Comparison of ENCODE assay signal across 2 cellular contexts in the genomic region with DNA sequence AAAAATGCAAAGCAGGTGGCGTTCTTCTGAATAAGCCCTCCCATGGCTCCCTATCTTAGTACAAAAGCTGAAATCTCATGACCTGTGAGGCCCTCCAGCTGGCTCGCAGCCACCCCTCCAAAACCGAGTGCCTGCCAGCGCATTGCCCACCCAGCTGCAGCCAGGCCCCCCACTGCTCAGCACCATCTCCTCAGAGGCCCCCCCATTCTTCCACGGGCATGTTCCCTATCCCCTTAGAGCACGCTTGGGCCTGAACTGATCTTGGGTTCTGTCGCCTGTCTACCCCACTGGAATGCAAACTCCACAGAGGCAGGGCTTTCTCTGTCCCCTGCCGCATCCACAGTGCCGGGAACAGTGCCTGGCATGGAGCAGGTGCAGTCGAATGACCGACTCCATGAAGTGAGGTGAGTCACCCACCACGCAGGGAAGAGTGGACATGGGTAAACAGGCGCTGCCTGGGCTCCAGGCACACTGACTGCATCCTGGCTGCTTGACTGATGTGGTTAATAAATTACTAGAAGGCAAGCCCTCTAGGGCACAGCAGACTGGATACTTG.
A peak's percentile ranks its signal among the peaks of the same experiment; 100 is the strongest.
TF ChIP-seq lines count a peak whose summit lies in the region.

No MANE protein-coding gene starts in this region.

TF ChIP-seq in A549, 52 proteins besides CTCF, POLR2A, EP300 and RAD21:
- TF ChIP-seq MYC (IDR thresholded peaks at IDR 0.05; ENCODE audit: borderline replicate concordance, low read length) (no peak), FOSL2 (IDR thresholded peaks at IDR 0.05) (no peak), FOSL2 (CRISPR knock-in tag; IDR thresholded peaks at IDR 0.05) (peak; percentile 81), JUNB (IDR thresholded peaks at IDR 0.05) (peak; percentile 18; the same call in 1 of the 2 replicates), NPAS2 (CRISPR knock-in tag; IDR thresholded peaks at IDR 0.05; ENCODE audit: borderline replicate concordance) (no peak)
- TF ChIP-seq, protein P1, sequence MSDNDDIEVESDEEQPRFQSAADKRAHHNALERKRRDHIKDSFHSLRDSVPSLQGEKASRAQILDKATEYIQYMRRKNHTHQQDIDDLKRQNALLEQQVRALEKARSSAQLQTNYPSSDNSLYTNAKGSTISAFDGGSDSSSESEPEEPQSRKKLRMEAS (IDR thresholded peaks at IDR 0.05) = peak; percentile 40; the same call in 1 of the 2 replicates

TF ChIP-seq in HepG2, 621 proteins besides CTCF, POLR2A, EP300 and RAD21 (continues in another document):
- TF ChIP-seq, protein P2, sequence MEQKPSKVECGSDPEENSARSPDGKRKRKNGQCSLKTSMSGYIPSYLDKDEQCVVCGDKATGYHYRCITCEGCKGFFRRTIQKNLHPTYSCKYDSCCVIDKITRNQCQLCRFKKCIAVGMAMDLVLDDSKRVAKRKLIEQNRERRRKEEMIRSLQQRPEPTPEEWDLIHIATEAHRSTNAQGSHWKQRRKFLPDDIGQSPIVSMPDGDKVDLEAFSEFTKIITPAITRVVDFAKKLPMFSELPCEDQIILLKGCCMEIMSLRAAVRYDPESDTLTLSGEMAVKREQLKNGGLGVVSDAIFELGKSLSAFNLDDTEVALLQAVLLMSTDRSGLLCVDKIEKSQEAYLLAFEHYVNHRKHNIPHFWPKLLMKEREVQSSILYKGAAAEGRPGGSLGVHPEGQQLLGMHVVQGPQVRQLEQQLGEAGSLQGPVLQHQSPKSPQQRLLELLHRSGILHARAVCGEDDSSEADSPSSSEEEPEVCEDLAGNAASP (CRISPR knock-in tag; IDR thresholded peaks at IDR 0.05; ENCODE audit: borderline replicate concordance) = no peak
- TF ChIP-seq KDM5B (CRISPR knock-in tag; IDR thresholded peaks at IDR 0.05; ENCODE audit: borderline replicate concordance) (no peak), ZNF572 (CRISPR knock-in tag; IDR thresholded peaks at IDR 0.05) (no peak), ZNF331 (CRISPR knock-in tag; IDR thresholded peaks at IDR 0.05) (0 out of 2 replicates have a peak, but pooled peaks have one; percentile 22), ISL2 (CRISPR knock-in tag; IDR thresholded peaks at IDR 0.05) (no peak), SNRNP70 (IDR thresholded peaks at IDR 0.05; ENCODE audit: low read depth, low read length) (no peak), MTF2 (CRISPR knock-in tag; IDR thresholded peaks at IDR 0.05; ENCODE audit: borderline replicate concordance) (no peak), HOXA7 (CRISPR knock-in tag; IDR thresholded peaks at IDR 0.05) (no peak), SP4 (CRISPR knock-in tag; IDR thresholded peaks at IDR 0.05) (no peak), YEATS2 (CRISPR knock-in tag; IDR thresholded peaks at IDR 0.05; ENCODE audit: borderline replicate concordance) (no peak), DMAP1 (CRISPR knock-in tag; IDR thresholded peaks at IDR 0.05) (no peak), GATAD2A (CRISPR knock-in tag; IDR thresholded peaks at IDR 0.05) (peak; percentile 53; the same call in 1 of the 2 replicates), TBL1XR1 (IDR thresholded peaks at IDR 0.05; ENCODE audit: borderline replicate concordance, low read length, partially characterized antibody) (no peak), AGO1 (IDR thresholded peaks at IDR 0.05; ENCODE audit: low read depth, low read length, poor library complexity, severe bottlenecking) (no peak), ZSCAN9 (CRISPR knock-in tag; IDR thresholded peaks at IDR 0.05; ENCODE audit: borderline replicate concordance) (no peak), ZNF30 (CRISPR knock-in tag; IDR thresholded peaks at IDR 0.05) (no peak), FOSL2 (CRISPR knock-in tag; IDR thresholded peaks at IDR 0.05) (peak; percentile 98), ZNF709 (CRISPR knock-in tag; IDR thresholded peaks at IDR 0.05) (no peak), ZNF101 (CRISPR knock-in tag; IDR thresholded peaks at IDR 0.05; ENCODE audit: borderline replicate concordance, low read depth) (no peak), FOXP1 (IDR thresholded peaks at IDR 0.05) (no peak), FOXP1 (CRISPR knock-in tag; IDR thresholded peaks at IDR 0.05) (peak; percentile 53; the same call in 1 of the 2 replicates), ZNF232 (CRISPR knock-in tag; IDR thresholded peaks at IDR 0.05; ENCODE audit: borderline replicate concordance) (no peak), SMYD3 (CRISPR knock-in tag; IDR thresholded peaks at IDR 0.05) (no peak), ZNF589 (CRISPR knock-in tag; conservative IDR thresholded peaks at IDR 0.05) (no peak)
- TF ChIP-seq, protein P3, sequence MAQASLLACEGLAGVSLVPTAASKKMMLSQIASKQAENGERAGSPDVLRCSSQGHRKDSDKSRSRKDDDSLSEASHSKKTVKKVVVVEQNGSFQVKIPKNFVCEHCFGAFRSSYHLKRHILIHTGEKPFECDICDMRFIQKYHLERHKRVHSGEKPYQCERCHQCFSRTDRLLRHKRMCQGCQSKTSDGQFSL (CRISPR knock-in tag; IDR thresholded peaks at IDR 0.05) = no peak
- TF ChIP-seq, protein P4, sequence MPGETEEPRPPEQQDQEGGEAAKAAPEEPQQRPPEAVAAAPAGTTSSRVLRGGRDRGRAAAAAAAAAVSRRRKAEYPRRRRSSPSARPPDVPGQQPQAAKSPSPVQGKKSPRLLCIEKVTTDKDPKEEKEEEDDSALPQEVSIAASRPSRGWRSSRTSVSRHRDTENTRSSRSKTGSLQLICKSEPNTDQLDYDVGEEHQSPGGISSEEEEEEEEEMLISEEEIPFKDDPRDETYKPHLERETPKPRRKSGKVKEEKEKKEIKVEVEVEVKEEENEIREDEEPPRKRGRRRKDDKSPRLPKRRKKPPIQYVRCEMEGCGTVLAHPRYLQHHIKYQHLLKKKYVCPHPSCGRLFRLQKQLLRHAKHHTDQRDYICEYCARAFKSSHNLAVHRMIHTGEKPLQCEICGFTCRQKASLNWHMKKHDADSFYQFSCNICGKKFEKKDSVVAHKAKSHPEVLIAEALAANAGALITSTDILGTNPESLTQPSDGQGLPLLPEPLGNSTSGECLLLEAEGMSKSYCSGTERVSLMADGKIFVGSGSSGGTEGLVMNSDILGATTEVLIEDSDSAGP (CRISPR knock-in tag; IDR thresholded peaks at IDR 0.05; ENCODE audit: borderline replicate concordance) = no peak
- TF ChIP-seq, protein P5, sequence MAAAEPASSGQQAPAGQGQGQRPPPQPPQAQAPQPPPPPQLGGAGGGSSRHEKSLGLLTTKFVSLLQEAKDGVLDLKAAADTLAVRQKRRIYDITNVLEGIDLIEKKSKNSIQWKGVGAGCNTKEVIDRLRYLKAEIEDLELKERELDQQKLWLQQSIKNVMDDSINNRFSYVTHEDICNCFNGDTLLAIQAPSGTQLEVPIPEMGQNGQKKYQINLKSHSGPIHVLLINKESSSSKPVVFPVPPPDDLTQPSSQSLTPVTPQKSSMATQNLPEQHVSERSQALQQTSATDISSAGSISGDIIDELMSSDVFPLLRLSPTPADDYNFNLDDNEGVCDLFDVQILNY (CRISPR knock-in tag; conservative IDR thresholded peaks at IDR 0.05) = no peak
- TF ChIP-seq, protein P6, sequence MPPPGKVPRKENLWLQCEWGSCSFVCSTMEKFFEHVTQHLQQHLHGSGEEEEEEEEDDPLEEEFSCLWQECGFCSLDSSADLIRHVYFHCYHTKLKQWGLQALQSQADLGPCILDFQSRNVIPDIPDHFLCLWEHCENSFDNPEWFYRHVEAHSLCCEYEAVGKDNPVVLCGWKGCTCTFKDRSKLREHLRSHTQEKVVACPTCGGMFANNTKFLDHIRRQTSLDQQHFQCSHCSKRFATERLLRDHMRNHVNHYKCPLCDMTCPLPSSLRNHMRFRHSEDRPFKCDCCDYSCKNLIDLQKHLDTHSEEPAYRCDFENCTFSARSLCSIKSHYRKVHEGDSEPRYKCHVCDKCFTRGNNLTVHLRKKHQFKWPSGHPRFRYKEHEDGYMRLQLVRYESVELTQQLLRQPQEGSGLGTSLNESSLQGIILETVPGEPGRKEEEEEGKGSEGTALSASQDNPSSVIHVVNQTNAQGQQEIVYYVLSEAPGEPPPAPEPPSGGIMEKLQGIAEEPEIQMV (CRISPR knock-in tag; IDR thresholded peaks at IDR 0.05; ENCODE audit: low read depth) = no peak
- TF ChIP-seq, protein P7, sequence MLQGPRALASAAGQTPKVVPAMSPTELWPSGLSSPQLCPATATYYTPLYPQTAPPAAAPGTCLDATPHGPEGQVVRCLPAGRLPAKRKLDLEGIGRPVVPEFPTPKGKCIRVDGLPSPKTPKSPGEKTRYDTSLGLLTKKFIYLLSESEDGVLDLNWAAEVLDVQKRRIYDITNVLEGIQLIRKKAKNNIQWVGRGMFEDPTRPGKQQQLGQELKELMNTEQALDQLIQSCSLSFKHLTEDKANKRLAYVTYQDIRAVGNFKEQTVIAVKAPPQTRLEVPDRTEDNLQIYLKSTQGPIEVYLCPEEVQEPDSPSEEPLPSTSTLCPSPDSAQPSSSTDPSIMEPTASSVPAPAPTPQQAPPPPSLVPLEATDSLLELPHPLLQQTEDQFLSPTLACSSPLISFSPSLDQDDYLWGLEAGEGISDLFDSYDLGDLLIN (CRISPR knock-in tag; IDR thresholded peaks at IDR 0.05; ENCODE audit: borderline replicate concordance) = no peak
- TF ChIP-seq, protein P8, sequence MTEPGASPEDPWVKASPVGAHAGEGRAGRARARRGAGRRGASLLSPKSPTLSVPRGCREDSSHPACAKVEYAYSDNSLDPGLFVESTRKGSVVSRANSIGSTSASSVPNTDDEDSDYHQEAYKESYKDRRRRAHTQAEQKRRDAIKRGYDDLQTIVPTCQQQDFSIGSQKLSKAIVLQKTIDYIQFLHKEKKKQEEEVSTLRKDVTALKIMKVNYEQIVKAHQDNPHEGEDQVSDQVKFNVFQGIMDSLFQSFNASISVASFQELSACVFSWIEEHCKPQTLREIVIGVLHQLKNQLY (CRISPR knock-in tag; IDR thresholded peaks at IDR 0.05) = 0 out of 2 replicates have a peak, but pooled peaks have one; percentile 35
- TF ChIP-seq, protein P9, sequence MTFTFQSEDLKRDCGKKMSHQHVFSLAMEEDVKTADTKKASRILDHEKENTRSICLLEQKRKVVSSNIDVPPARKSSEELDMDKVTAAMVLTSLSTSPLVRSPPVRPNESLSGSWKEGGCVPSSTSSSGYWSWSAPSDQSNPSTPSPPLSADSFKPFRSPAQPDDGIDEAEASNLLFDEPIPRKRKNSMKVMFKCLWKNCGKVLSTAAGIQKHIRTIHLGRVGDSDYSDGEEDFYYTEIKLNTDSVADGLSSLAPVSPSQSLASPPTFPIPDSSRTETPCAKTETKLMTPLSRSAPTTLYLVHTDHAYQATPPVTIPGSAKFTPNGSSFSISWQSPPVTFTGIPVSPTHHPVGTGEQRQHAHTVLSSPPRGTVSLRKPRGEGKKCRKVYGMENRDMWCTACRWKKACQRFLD (CRISPR knock-in tag; IDR thresholded peaks at IDR 0.05; ENCODE audit: borderline replicate concordance) = no peak
- TF ChIP-seq, protein P10, sequence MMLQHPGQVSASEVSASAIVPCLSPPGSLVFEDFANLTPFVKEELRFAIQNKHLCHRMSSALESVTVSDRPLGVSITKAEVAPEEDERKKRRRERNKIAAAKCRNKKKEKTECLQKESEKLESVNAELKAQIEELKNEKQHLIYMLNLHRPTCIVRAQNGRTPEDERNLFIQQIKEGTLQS (CRISPR knock-in tag; IDR thresholded peaks at IDR 0.05) = peak; percentile 54; the same call in 1 of the 2 replicates
- TF ChIP-seq, protein P11, sequence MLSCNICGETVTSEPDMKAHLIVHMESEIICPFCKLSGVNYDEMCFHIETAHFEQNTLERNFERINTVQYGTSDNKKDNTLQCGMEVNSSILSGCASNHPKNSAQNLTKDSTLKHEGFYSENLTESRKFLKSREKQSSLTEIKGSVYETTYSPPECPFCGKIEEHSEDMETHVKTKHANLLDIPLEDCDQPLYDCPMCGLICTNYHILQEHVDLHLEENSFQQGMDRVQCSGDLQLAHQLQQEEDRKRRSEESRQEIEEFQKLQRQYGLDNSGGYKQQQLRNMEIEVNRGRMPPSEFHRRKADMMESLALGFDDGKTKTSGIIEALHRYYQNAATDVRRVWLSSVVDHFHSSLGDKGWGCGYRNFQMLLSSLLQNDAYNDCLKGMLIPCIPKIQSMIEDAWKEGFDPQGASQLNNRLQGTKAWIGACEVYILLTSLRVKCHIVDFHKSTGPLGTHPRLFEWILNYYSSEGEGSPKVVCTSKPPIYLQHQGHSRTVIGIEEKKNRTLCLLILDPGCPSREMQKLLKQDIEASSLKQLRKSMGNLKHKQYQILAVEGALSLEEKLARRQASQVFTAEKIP (CRISPR knock-in tag; IDR thresholded peaks at IDR 0.05; ENCODE audit: borderline replicate concordance) = no peak
- TF ChIP-seq, protein P12, sequence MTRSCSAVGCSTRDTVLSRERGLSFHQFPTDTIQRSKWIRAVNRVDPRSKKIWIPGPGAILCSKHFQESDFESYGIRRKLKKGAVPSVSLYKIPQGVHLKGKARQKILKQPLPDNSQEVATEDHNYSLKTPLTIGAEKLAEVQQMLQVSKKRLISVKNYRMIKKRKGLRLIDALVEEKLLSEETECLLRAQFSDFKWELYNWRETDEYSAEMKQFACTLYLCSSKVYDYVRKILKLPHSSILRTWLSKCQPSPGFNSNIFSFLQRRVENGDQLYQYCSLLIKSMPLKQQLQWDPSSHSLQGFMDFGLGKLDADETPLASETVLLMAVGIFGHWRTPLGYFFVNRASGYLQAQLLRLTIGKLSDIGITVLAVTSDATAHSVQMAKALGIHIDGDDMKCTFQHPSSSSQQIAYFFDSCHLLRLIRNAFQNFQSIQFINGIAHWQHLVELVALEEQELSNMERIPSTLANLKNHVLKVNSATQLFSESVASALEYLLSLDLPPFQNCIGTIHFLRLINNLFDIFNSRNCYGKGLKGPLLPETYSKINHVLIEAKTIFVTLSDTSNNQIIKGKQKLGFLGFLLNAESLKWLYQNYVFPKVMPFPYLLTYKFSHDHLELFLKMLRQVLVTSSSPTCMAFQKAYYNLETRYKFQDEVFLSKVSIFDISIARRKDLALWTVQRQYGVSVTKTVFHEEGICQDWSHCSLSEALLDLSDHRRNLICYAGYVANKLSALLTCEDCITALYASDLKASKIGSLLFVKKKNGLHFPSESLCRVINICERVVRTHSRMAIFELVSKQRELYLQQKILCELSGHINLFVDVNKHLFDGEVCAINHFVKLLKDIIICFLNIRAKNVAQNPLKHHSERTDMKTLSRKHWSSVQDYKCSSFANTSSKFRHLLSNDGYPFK (CRISPR knock-in tag; IDR thresholded peaks at IDR 0.05; ENCODE audit: borderline replicate concordance) = no peak
- TF ChIP-seq, protein P13, sequence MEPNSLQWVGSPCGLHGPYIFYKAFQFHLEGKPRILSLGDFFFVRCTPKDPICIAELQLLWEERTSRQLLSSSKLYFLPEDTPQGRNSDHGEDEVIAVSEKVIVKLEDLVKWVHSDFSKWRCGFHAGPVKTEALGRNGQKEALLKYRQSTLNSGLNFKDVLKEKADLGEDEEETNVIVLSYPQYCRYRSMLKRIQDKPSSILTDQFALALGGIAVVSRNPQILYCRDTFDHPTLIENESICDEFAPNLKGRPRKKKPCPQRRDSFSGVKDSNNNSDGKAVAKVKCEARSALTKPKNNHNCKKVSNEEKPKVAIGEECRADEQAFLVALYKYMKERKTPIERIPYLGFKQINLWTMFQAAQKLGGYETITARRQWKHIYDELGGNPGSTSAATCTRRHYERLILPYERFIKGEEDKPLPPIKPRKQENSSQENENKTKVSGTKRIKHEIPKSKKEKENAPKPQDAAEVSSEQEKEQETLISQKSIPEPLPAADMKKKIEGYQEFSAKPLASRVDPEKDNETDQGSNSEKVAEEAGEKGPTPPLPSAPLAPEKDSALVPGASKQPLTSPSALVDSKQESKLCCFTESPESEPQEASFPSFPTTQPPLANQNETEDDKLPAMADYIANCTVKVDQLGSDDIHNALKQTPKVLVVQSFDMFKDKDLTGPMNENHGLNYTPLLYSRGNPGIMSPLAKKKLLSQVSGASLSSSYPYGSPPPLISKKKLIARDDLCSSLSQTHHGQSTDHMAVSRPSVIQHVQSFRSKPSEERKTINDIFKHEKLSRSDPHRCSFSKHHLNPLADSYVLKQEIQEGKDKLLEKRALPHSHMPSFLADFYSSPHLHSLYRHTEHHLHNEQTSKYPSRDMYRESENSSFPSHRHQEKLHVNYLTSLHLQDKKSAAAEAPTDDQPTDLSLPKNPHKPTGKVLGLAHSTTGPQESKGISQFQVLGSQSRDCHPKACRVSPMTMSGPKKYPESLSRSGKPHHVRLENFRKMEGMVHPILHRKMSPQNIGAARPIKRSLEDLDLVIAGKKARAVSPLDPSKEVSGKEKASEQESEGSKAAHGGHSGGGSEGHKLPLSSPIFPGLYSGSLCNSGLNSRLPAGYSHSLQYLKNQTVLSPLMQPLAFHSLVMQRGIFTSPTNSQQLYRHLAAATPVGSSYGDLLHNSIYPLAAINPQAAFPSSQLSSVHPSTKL (CRISPR knock-in tag; IDR thresholded peaks at IDR 0.05) = peak; percentile 49; the same call in 1 of the 2 replicates
